27 cellular contexts compared by ENCODE assay signal in the genomic region with DNA sequence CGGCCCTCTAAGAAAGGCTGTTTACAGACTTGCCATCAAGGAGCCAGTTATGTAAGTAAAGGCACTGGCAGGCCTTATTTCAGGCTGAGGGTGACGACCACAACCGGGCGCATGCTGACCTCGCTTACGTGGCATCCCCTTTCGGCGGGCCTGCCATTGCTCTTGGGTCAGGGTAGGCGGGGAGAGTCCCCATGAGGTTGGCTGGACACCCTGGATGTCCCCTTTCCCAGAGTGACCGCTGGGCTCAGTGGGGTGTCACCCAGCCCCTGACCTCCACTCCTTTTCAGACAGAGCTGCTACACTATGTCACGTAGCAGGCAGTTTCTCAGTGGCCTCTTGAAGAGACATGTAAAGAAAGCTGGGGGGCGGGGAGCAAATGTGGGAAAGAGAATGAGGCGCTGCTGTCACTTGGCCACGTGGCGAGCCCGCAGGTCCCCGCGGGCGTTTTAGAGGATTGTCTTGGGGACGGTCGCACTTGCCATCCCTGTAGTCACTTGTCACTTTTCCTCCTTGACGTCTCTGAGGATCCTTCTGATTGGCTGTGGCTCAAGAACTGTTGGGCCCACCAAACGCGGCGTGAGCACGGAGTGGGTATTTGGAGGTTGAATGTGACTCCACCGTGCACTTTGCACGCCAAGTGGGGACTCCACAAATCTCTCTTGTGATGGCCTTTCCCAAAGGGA. TPM values are rescaled to one million over a fixed set of nuclear protein-coding genes. Genes with fewer than 3 reads are reported as not detected.
DNase-seq lines count a peak whose midpoint lies in the region; ATAC-seq and TF ChIP-seq lines count a peak whose summit lies in the region.
"Had no signal": no experiment of that assay in that cellular context is flagged by ENCODE, and none has a peak within 500 bp of the region (broad histone marks: within the 10 kb centered on the region; RNA-seq: fewer than 3 reads in every experiment).

No MANE protein-coding gene starts in this region.

- H2BK120ac ChIP-seq in trophoblast cell (ENCODE audit: insufficient read depth, low read length, poor library complexity) = no peak overlapping the region

- intact Hi-C loops in heart left ventricle (cut with DNase I) = no loop called here
- intact Hi-C loops in Right ventricle myocardium inferior (cut with DNase I) = no loop called here
- intact Hi-C loops in transverse colon (cut with DNase I; ENCODE audit: low total_unique reads) = no loop called here

- H3K4me3 ChIP-seq in heart left ventricle (no peak overlapping the region), transverse colon (no peak overlapping the region), trophoblast cell (ENCODE audit: low read depth, low read length) (no peak overlapping the region)
- H3K4me3 ChIP-seq: ovary, PC-9, tibial artery had no signal

- H4K91ac ChIP-seq in trophoblast cell (ENCODE audit: low read depth, low read length) = no peak overlapping the region

- peaks cover 24% of the 10 kb centered on the region for H3K36me3 Mint-ChIP-seq in WTC11

- POLR2A ChIA-PET in WTC11 (lab: Charles Lee) = no interaction called here

- no peak overlapping the region for H3K4ac ChIP-seq in trophoblast cell (ENCODE audit: low read depth, low read length)

- no peak overlapping the region for H2AFZ ChIP-seq in trophoblast cell (ENCODE audit: insufficient read depth, low read length, poor library complexity)
- H2AFZ ChIP-seq: PC-9 had no signal

- no peak overlapping the region for H3K23ac ChIP-seq in trophoblast cell (ENCODE audit: low read length)

- H3K4me1 ChIP-seq in heart left ventricle (peaks cover 0 to 3% (median 0%) of the 10 kb centered on the region in 12 donors), transverse colon (no peaks in the 10 kb centered on the region), trophoblast cell (ENCODE audit: control insufficient read depth in 1 of 2, insufficient read depth in 2 of 2, low read length in 2 of 2) (peaks cover 9 to 10% of the 10 kb centered on the region in 2 experiments)
- H3K4me1 ChIP-seq: tibial artery had no signal

- peaks cover 16% of the 10 kb centered on the region for H3K9me3 Mint-ChIP-seq in WTC11
- H3K9me3 Mint-ChIP-seq: effector memory CD8-positive, alpha-beta T cell; nephron; stimulated activated naive CD8-positive, alpha-beta T cell treated with anti-CD3 and anti-CD28 coated beads, Interleukin-15, amount 100 ng/mL, for 72 hours had no signal

- H3K14ac ChIP-seq in trophoblast cell (ENCODE audit: low read length) = no peak overlapping the region

- H2BK5ac ChIP-seq in trophoblast cell (ENCODE audit: low read depth, low read length, poor library complexity) = no peak overlapping the region

- no peaks in the 10 kb centered on the region for H3K27me3 ChIP-seq in heart left ventricle
- no peaks in the 10 kb centered on the region for H3K27me3 ChIP-seq in transverse colon
- H3K27me3 ChIP-seq in trophoblast cell (ENCODE audit: insufficient read depth, low read length) = no peaks in the 10 kb centered on the region
- H3K27me3 ChIP-seq: ovary, tibial artery had no signal

- no peak overlapping the region for H4K8ac ChIP-seq in trophoblast cell (ENCODE audit: low read depth, low read length)

- WGBS in heart left ventricle, 4 donors = 93 to 96% (median 94%) methylated on average over 28 of the region's 28 CpGs
- 95 to 100% methylated on average over 1 to 28 of the region's 28 CpGs for WGBS in transverse colon (ENCODE audit: low coverage in 1 of 2), 2 donors
- no CpG with 5 or more reads among the region's 28 CpGs for WGBS in trophoblast cell (ENCODE audit: extremely low coverage, insufficient coverage, insufficient read length)

- H3K4me3 Mint-ChIP-seq in WTC11 = no peak overlapping the region
- H3K4me3 Mint-ChIP-seq: effector memory CD8-positive, alpha-beta T cell; nephron; stimulated activated naive CD8-positive, alpha-beta T cell treated with anti-CD3 and anti-CD28 coated beads, Interleukin-15, amount 100 ng/mL, for 72 hours; T-helper 17 cell had no signal

- in situ Hi-C loops in transverse colon (cut with MboI; ENCODE audit: low pct_ligation_motif_present in 1 of 4, low pct_unique_long_range_greater_than_20kb in 1 of 4, low sequenced_read_pairs in 3 of 4) = loop anchor here in 1 of 4 donors (25.0 kb wide), 1 partner anchor 244 kb away; the partner anchor contains the start of gene TFF3

- peak in 3 of 5 donors; percentile 10 to 33 (median 15) for DNase-seq in heart left ventricle
- DNase-seq in Right ventricle myocardium inferior (ENCODE audit: missing footprints) = no peak
- DNase-seq in WTC11 (ENCODE audit: low spot score) = peak; percentile 9
- peak; percentile 59 for DNase-seq in mesenteric fat pad (ENCODE audit: low spot score)
- peak; percentile 6 for DNase-seq in transverse colon
- DNase-seq in trophoblast cell = no peak
- DNase-seq in erythroblast (lab: John Stamatoyannopoulos, UW) = no peak
- no peak for DNase-seq in superior temporal gyrus (ENCODE audit: extremely low spot score)
- DNase-seq: activated CD4-positive, alpha-beta T cell treated with anti-CD3 and anti-CD28 coated beads for 48 hours; activated gamma-delta T cell treated with Interleukin-2 at 50 U/mL for 16 hours; central memory CD4-positive, alpha-beta T cell; effector memory CD8-positive, alpha-beta T cell; H7; Kasumi-1; NCI-H1436 treated with DMSO at 0.1 percent for 48 hours; NCI-H226; NCI-H526 treated with DMSO at 0.1 percent for 48 hours; NK-92 treated with Interleukin-12 subunit alpha and Interleukin-12 subunit beta, amount 100 ng/mL, for 24 hours; PC-9; SK-N-SH; stimulated activated CD8-positive, alpha-beta memory T cell treated with anti-CD3 and anti-CD28 coated beads, Interleukin-4, amount 100 ng/mL, for 48 hours; stimulated activated naive CD8-positive, alpha-beta T cell treated with anti-CD3 and anti-CD28 coated beads, Interleukin-15, amount 100 ng/mL, for 72 hours had no signal

- H3K9ac ChIP-seq in trophoblast cell (ENCODE audit: low read length) = no peak overlapping the region
- H3K9ac ChIP-seq: SK-N-SH had no signal

- H3K79me1 ChIP-seq in trophoblast cell (ENCODE audit: low read length) = peaks cover 2% of the 10 kb centered on the region

- no peak overlapping the region for H2AK5ac ChIP-seq in trophoblast cell (ENCODE audit: low read length)

- H3K4me1 Mint-ChIP-seq in WTC11 = peaks cover 23% of the 10 kb centered on the region
- H3K4me1 Mint-ChIP-seq: nephron; stimulated activated naive CD8-positive, alpha-beta T cell treated with anti-CD3 and anti-CD28 coated beads, Interleukin-15, amount 100 ng/mL, for 72 hours had no signal

- H3K9me3 ChIP-seq in heart left ventricle (no peaks in the 10 kb centered on the region), transverse colon (no peaks in the 10 kb centered on the region), trophoblast cell (ENCODE audit: insufficient read depth, low read depth, low read length) (no peaks in the 10 kb centered on the region)
- H3K9me3 ChIP-seq: ovary, SK-N-SH, tibial artery had no signal

- H4K12ac ChIP-seq in trophoblast cell (ENCODE audit: low read depth, low read length) = no peak overlapping the region

- peak overlapping the region; percentile 84; the same call in 1 of the 2 replicates for H3K27ac Mint-ChIP-seq in WTC11
- H3K27ac Mint-ChIP-seq: T-helper 17 cell had no signal

- H3K4me2 ChIP-seq in trophoblast cell (ENCODE audit: low read length) = no peak overlapping the region
- H3K4me2 ChIP-seq: PC-9, SK-N-SH had no signal

- CTCF ChIA-PET in WTC11 (lab: Charles Lee) = interaction anchor here (1.3 to 2.4 kb wide), 2 partner anchors 18 to 38 kb away, joined by 3 to 14 read pairs; no protein-coding TSS in a partner anchor

- no peak for TF ChIP-seq POLR2A in heart left ventricle (IDR thresholded peaks at IDR 0.05)
- no peak for TF ChIP-seq POLR2A in transverse colon (IDR thresholded peaks at IDR 0.05)
- no peak for TF ChIP-seq POLR2A in erythroblast (IDR thresholded peaks at IDR 0.05; ENCODE audit: low read length)

- H3K79me2 ChIP-seq in trophoblast cell (ENCODE audit: control insufficient read depth, insufficient read depth, low read length, poor library complexity) = no peaks in the 10 kb centered on the region

- H3K27me3 Mint-ChIP-seq in WTC11 (ENCODE audit: low read depth) = no peaks in the 10 kb centered on the region
- H3K27me3 Mint-ChIP-seq: effector memory CD8-positive, alpha-beta T cell; stimulated activated naive CD8-positive, alpha-beta T cell treated with anti-CD3 and anti-CD28 coated beads, Interleukin-15, amount 100 ng/mL, for 72 hours; T-helper 17 cell had no signal

- H3K36me3 ChIP-seq in heart left ventricle (peaks cover 0 to 69% (median 40%) of the 10 kb centered on the region in 9 donors), transverse colon (peaks cover 0 to 40% (median 16%) of the 10 kb centered on the region in 4 donors), trophoblast cell (ENCODE audit: control insufficient read depth in 1 of 2, insufficient read depth in 2 of 2, low read length in 2 of 2) (peaks cover 19 to 28% of the 10 kb centered on the region in 2 experiments)

- no peak for TF ChIP-seq EP300 in transverse colon (IDR thresholded peaks at IDR 0.05; ENCODE audit: low read depth)

- ATAC-seq in heart left ventricle = no peak
- ATAC-seq in Right ventricle myocardium inferior = no peak
- no peak for ATAC-seq in WTC11
- ATAC-seq: effector memory CD8-positive, alpha-beta T cell; stimulated activated naive CD8-positive, alpha-beta T cell treated with anti-CD3 and anti-CD28 coated beads, Interleukin-15, amount 100 ng/mL, for 72 hours; T-helper 17 cell had no signal

- no peak overlapping the region for H3K18ac ChIP-seq in trophoblast cell (ENCODE audit: low read length)

- no peak overlapping the region for H3K27ac ChIP-seq in heart left ventricle
- H3K27ac ChIP-seq in transverse colon = no peak overlapping the region
- no peak overlapping the region for H3K27ac ChIP-seq in trophoblast cell (ENCODE audit: low read depth, low read length)
- H3K27ac ChIP-seq: ovary, PC-9, tibial artery had no signal

- TF ChIP-seq CTCF in heart left ventricle (IDR thresholded peaks at IDR 0.05) = no peak
- TF ChIP-seq CTCF in WTC11 (IDR thresholded peaks at IDR 0.05) = no peak
- TF ChIP-seq CTCF in transverse colon (IDR thresholded peaks at IDR 0.05) = no peak

- H2BK12ac ChIP-seq in trophoblast cell (ENCODE audit: low read length) = no peak overlapping the region

TF ChIP-seq in WTC11, 78 proteins besides CTCF, POLR2A, EP300 and RAD21 (continues in another document):
- TF ChIP-seq SMAD3 (CRISPR knock-in tag; IDR thresholded peaks at IDR 0.05; ENCODE audit: borderline replicate concordance) (no peak), TEAD4 (CRISPR knock-in tag; IDR thresholded peaks at IDR 0.05) (no peak)

RNA-seq across cellular contexts. Expression of gene SLC37A1, which starts 42.2 kb away (rescaled TPM):
- total RNA-seq in heart left ventricle (10 to 100 TPM in 1 of 9 donors, 1 to 10 TPM in 8; 3.1 to 13.0 (median 5.7) TPM), Right ventricle myocardium inferior (3.0 TPM), WTC11 (2021) (22.7 to 26.3 TPM (median 25.8 TPM) in 3 replicates), mesenteric fat pad (7.0 TPM), transverse colon (100 to 1,000 TPM in 3 of 4 donors, 10 to 100 TPM in 1; 80.8 to 139 (median 117) TPM)
- 1 to 10 TPM; 2.2 TPM for polyA plus RNA-seq in heart left ventricle
- polyA plus RNA-seq in trophoblast cell (2013) = 15.1 and 16.6 TPM in 2 replicates

RNA-seq across cellular contexts. Expression of gene RSPH1, which starts 59.9 kb away (rescaled TPM):
- total RNA-seq in heart left ventricle (under 1 TPM in 1 of 9 donors, not detected in 8; 0.18 TPM), Right ventricle myocardium inferior (not detected), WTC11 (2021) (0.11 to 0.30 TPM (median 0.16 TPM) in 3 replicates), mesenteric fat pad (0.22 TPM), transverse colon (1 to 10 TPM in 3 of 4 donors, under 1 TPM in 1; 0.80 to 10.0 (median 8.0) TPM)
- under 1 TPM in 1 of 2 donors, not detected in 1; 0.11 TPM for polyA plus RNA-seq in heart left ventricle
- 0.12 and 0.17 TPM in 2 replicates for polyA plus RNA-seq in trophoblast cell (2013)
- total RNA-seq: H7, lung microvascular endothelial cell had no signal

Comparison
In these comparisons a context has a peak if more than half of its experiments do, and no peak if none do; other contexts are left out.
1. DNase-seq: peak in heart left ventricle (3 of 5), WTC11 (single experiment), mesenteric fat pad (single experiment) and transverse colon (single experiment); none in Right ventricle myocardium inferior (single experiment), trophoblast cell (0 of 2), erythroblast (0 of 2) and superior temporal gyrus (single experiment).